Comparison of ENCODE assay signal across 11 cellular contexts in genomic region chr19:43779147-43779819, GRCh38. TPM values are rescaled to one million over a fixed set of nuclear protein-coding genes. Genes with fewer than 3 reads are reported as not detected.
A peak's percentile ranks its signal among the peaks of the same experiment; 100 is the strongest.
DNase-seq lines count a peak whose midpoint lies in the region; ATAC-seq and TF ChIP-seq lines count a peak whose summit lies in the region.
"Had no signal": no experiment of that assay in that cellular context is flagged by ENCODE, and none has a peak within 500 bp of the region (broad histone marks: within the 10 kb centered on the region; RNA-seq: fewer than 3 reads in every experiment).

No MANE protein-coding gene starts in this region.

- POLR2A ChIA-PET in CD4-positive, alpha-beta T cell (lab: Charles Lee): interaction anchor here (1.3 to 5.7 kb wide), 4 partner anchors 13 to 111 kb away, joined by 5 to 43 read pairs (median 6); partner anchors contain the start of gene SMG9
- POLR2A ChIA-PET in activated naive CD8-positive, alpha-beta T cell treated with anti-CD3 and anti-CD28 coated beads, Interleukin-2, amount 10 ng/mL, durations not matched to agents 7 days and 5 days (lab: Charles Lee): interaction anchor here (0.6 to 7.1 kb wide), 9 partner anchors 12 to 889 kb away, joined by 3 to 74 read pairs (median 6); partner anchors contain the start of genes SMG9 and ZNF283

- ATAC-seq in CD4-positive, alpha-beta T cell (ENCODE audit: poor library complexity): no peak
- ATAC-seq in activated naive CD8-positive, alpha-beta T cell treated with anti-CD3 and anti-CD28 coated beads, Interleukin-2, amount 10 ng/mL, durations not matched to agents 7 days and 5 days (ENCODE audit: low read depth): no peak
- no peak for ATAC-seq in GM18907 (IDR thresholded peaks at IDR 0.05; ENCODE audit: unreplicated experiment)
- no peak for ATAC-seq in HG03097 (IDR thresholded peaks at IDR 0.05; ENCODE audit: low FRiP score, unreplicated experiment)

- in situ Hi-C loops in HAP-1 (cut with MboI; ENCODE audit: low sequenced_read_pairs): no loop called here

- CTCF ChIA-PET in CD4-positive, alpha-beta T cell (lab: Charles Lee): interaction anchor here (3.4 to 5.3 kb wide), 2 partner anchors 14 to 34 kb away, joined by 13 to 45 read pairs; no protein-coding TSS in a partner anchor

- peak overlapping the region; percentile 58 for H3K27ac ChIP-seq in CD4-positive, alpha-beta T cell (ENCODE audit: low read depth, low read length)
- peak overlapping the region; percentile 53 for H3K27ac ChIP-seq in muscle layer of duodenum (ENCODE audit: low read length)

- no peak overlapping the region for H3K4me3 ChIP-seq in H7 (ENCODE audit: insufficient read depth, low read depth, low read length)
- peak overlapping the region in 1 of 2 donors; percentile 26 for H3K4me3 ChIP-seq in muscle layer of duodenum (ENCODE audit: low read depth in 1 of 2, low read length in 2 of 2)
- H3K4me3 ChIP-seq in HAP-1: no peak overlapping the region

- peak overlapping the region; percentile 90 for H3K27ac Mint-ChIP-seq in CD4-positive, alpha-beta T cell
- H3K27ac Mint-ChIP-seq in activated naive CD8-positive, alpha-beta T cell treated with anti-CD3 and anti-CD28 coated beads, Interleukin-2, amount 10 ng/mL, durations not matched to agents 7 days and 5 days: peak overlapping the region; percentile 84

- peaks cover 83% of the 10 kb centered on the region for H3K4me1 Mint-ChIP-seq in CD4-positive, alpha-beta T cell (ENCODE audit: low read depth)
- H3K4me1 Mint-ChIP-seq in activated naive CD8-positive, alpha-beta T cell treated with anti-CD3 and anti-CD28 coated beads, Interleukin-2, amount 10 ng/mL, durations not matched to agents 7 days and 5 days: peaks cover 56% of the 10 kb centered on the region

- no peaks in the 10 kb centered on the region for H3K27me3 ChIP-seq in CD4-positive, alpha-beta T cell (ENCODE audit: control insufficient read depth, insufficient read depth, low read length)
- H3K27me3 ChIP-seq in H7 (ENCODE audit: control insufficient read depth, insufficient read depth, low read length) (peaks cover 3% of the 10 kb centered on the region), muscle layer of duodenum (ENCODE audit: low read depth, low read length) (no peaks in the 10 kb centered on the region), HAP-1 (ENCODE audit: low read depth) (no peaks in the 10 kb centered on the region)

- H3K9me3 Mint-ChIP-seq in CD4-positive, alpha-beta T cell: no peaks in the 10 kb centered on the region
- H3K9me3 Mint-ChIP-seq in activated naive CD8-positive, alpha-beta T cell treated with anti-CD3 and anti-CD28 coated beads, Interleukin-2, amount 10 ng/mL, durations not matched to agents 7 days and 5 days: no peaks in the 10 kb centered on the region

- no peak for DNase-seq in CD4-positive, alpha-beta T cell
- DNase-seq in H7 (peak; percentile 34), HAP-1 (ENCODE audit: low spot score in 2 of 2) (no peak), SW 1271 (lab: John Stamatoyannopoulos, UW) (no peak)
- DNase-seq in activated naive CD8-positive, alpha-beta T cell treated with anti-CD3 and anti-CD28 coated beads, Interleukin-2, amount 10 ng/mL, durations not matched to agents 7 days and 5 days: no peak
- DNase-seq: activated CD8-positive, alpha-beta memory T cell treated with anti-CD3 and anti-CD28 coated beads, Interleukin-2, amount 50 U/mL, for 48 hours; HCEC 1CT; stimulated activated CD4-positive, alpha-beta T cell treated with anti-CD3 and anti-CD28 coated beads, Interleukin-1b, Interleukin-23, amount 100 ng/mL, for 48 hours had no signal

- TF ChIP-seq CTCF in CD4-positive, alpha-beta T cell (IDR thresholded peaks at IDR 0.05): no peak

- H3K9me3 ChIP-seq in CD4-positive, alpha-beta T cell (ENCODE audit: control insufficient read depth, low read length): no peaks in the 10 kb centered on the region
- H3K9me3 ChIP-seq in muscle layer of duodenum (ENCODE audit: control insufficient read depth in 1 of 2, low read length in 2 of 2) (no peaks in the 10 kb centered on the region), HAP-1 (no peaks in the 10 kb centered on the region)

- H3K4me3 Mint-ChIP-seq in CD4-positive, alpha-beta T cell: peak overlapping the region; percentile 82
- H3K4me3 Mint-ChIP-seq in activated naive CD8-positive, alpha-beta T cell treated with anti-CD3 and anti-CD28 coated beads, Interleukin-2, amount 10 ng/mL, durations not matched to agents 7 days and 5 days: peak overlapping the region; percentile 84

- no peaks in the 10 kb centered on the region for H3K27me3 Mint-ChIP-seq in CD4-positive, alpha-beta T cell
- no peaks in the 10 kb centered on the region for H3K27me3 Mint-ChIP-seq in activated naive CD8-positive, alpha-beta T cell treated with anti-CD3 and anti-CD28 coated beads, Interleukin-2, amount 10 ng/mL, durations not matched to agents 7 days and 5 days

- peaks cover 12% of the 10 kb centered on the region for H3K36me3 Mint-ChIP-seq in CD4-positive, alpha-beta T cell (ENCODE audit: low read depth)
- peaks cover 5% of the 10 kb centered on the region for H3K36me3 Mint-ChIP-seq in activated naive CD8-positive, alpha-beta T cell treated with anti-CD3 and anti-CD28 coated beads, Interleukin-2, amount 10 ng/mL, durations not matched to agents 7 days and 5 days

- intact Hi-C loops in CD4-positive, alpha-beta T cell (cut with DNase I, micrococcal nuclease): no loop called here

- peaks cover 6 to 29% of the 10 kb centered on the region in 2 donors for H3K4me1 ChIP-seq in muscle layer of duodenum (ENCODE audit: control insufficient read depth in 1 of 2, insufficient read depth in 2 of 2, low read length in 2 of 2)
- H3K4me1 ChIP-seq in HAP-1: no peaks in the 10 kb centered on the region

- H3K36me3 ChIP-seq in H7 (replicated peaks; ENCODE audit: control insufficient read depth, insufficient read depth, low read length): no peaks in the 10 kb centered on the region
- no peaks in the 10 kb centered on the region for H3K36me3 ChIP-seq in muscle layer of duodenum (ENCODE audit: control insufficient read depth in 1 of 2, insufficient read depth in 2 of 2, low read length in 2 of 2)
- no peaks in the 10 kb centered on the region for H3K36me3 ChIP-seq in HAP-1 (replicated peaks)

RNA-seq across cellular contexts. Expression of gene KCNN4, which starts 1.5 kb away (rescaled TPM):
- 10 to 100 TPM in 1 of 2 experiments, 1 to 10 TPM in 1; 9.7 to 10.4 TPM for total RNA-seq in CD4-positive, alpha-beta T cell
- 0.62 and 1.1 TPM in 2 replicates for total RNA-seq in H7 (2014; rRNA removed; shearing (Covaris generic))
- total RNA-seq in activated naive CD8-positive, alpha-beta T cell treated with anti-CD3 and anti-CD28 coated beads, Interleukin-2, amount 10 ng/mL, durations not matched to agents 7 days and 5 days: 10 to 100 TPM; 38.3 to 45.4 TPM

RNA-seq across cellular contexts. Expression of gene LYPD5, which starts 23.0 kb away (rescaled TPM):
- not detected for total RNA-seq in CD4-positive, alpha-beta T cell
- 0.21 and 1.8 TPM in 2 replicates for total RNA-seq in H7 (2014; rRNA removed; shearing (Covaris generic))
- total RNA-seq in activated naive CD8-positive, alpha-beta T cell treated with anti-CD3 and anti-CD28 coated beads, Interleukin-2, amount 10 ng/mL, durations not matched to agents 7 days and 5 days: 1 to 10 TPM; 1.9 to 2.0 TPM

RNA-seq across cellular contexts. Expression of gene SMG9, which starts 24.5 kb away (rescaled TPM):
- 10 to 100 TPM; 34.7 to 38.2 TPM for total RNA-seq in CD4-positive, alpha-beta T cell
- total RNA-seq in H7 (2014; rRNA removed; shearing (Covaris generic)): 23.4 and 33.6 TPM in 2 replicates
- total RNA-seq in activated naive CD8-positive, alpha-beta T cell treated with anti-CD3 and anti-CD28 coated beads, Interleukin-2, amount 10 ng/mL, durations not matched to agents 7 days and 5 days: 10 to 100 TPM; 48.9 to 49.9 TPM

RNA-seq across cellular contexts. Expression of gene ZNF283, which starts 47.8 kb away (rescaled TPM):
- 1 to 10 TPM; 2.3 to 3.7 TPM for total RNA-seq in CD4-positive, alpha-beta T cell
- total RNA-seq in H7 (2014; rRNA removed; shearing (Covaris generic)): 0.55 and 2.0 TPM in 2 replicates
- 10 to 100 TPM; 11.5 TPM for total RNA-seq in activated naive CD8-positive, alpha-beta T cell treated with anti-CD3 and anti-CD28 coated beads, Interleukin-2, amount 10 ng/mL, durations not matched to agents 7 days and 5 days
